Comparison of ENCODE assay signal across 8 cellular contexts in genomic region chr16:53434436-53435065, GRCh38.
DNase-seq lines count a peak whose midpoint lies in the region; ATAC-seq lines count a peak whose summit lies in the region.

RBL2 (plus strand) TSS chr16:53434471; CDS start chr16:53434557, 86 bp downstream.

- peaks cover 19% of the 10 kb centered on the region for H3K4me1 ChIP-seq in BLaER1
- peaks cover 13% of the 10 kb centered on the region for H3K4me1 ChIP-seq in muscle layer of colon (ENCODE audit: insufficient read depth, low read length)

- H3K36me3 ChIP-seq in BLaER1 (peaks cover 12% of the 10 kb centered on the region), muscle layer of colon (ENCODE audit: insufficient read depth, low read length) (no peaks in the 10 kb centered on the region)

- peak within 1 kb of the TSS; percentile 82 for H3K4me2 ChIP-seq in BLaER1

- H3K9ac ChIP-seq in BLaER1 (peak within 1 kb of the TSS; percentile 96), muscle layer of colon (ENCODE audit: low read length) (peak within 1 kb of the TSS; percentile 84)

- peak; percentile 69 for ATAC-seq in GM19025 (IDR thresholded peaks at IDR 0.05; ENCODE audit: low read depth, unreplicated experiment)
- ATAC-seq in HG03175 (IDR thresholded peaks at IDR 0.05; ENCODE audit: unreplicated experiment), result peak; percentile 78

- peak within 1 kb of the TSS; percentile 96 for H3K27ac ChIP-seq in BLaER1
- peak within 1 kb of the TSS; percentile 83 for H3K27ac ChIP-seq in epithelial cell of prostate
- H3K27ac ChIP-seq in muscle layer of colon (ENCODE audit: low read depth, low read length), result peak within 1 kb of the TSS; percentile 97

- DNase-seq in NOMO-1 treated with dmso at 0.1 percent for 144 hours (lab: John Stamatoyannopoulos, UW; ENCODE audit: unreplicated experiment), result peak; percentile 70
- DNase-seq in activated T-cell treated with anti-CD3 and anti-CD28 coated beads for 4 hours, result peak; percentile 71
- no peak for DNase-seq in epithelial cell of prostate (ENCODE audit: low read depth, low spot score)
- peak; percentile 27 to 80 for DNase-seq in stimulated activated CD8-positive, alpha-beta memory T cell treated with anti-CD3 and anti-CD28 coated beads, Interleukin-7, amount 100 ng/mL, for 4 hours (ENCODE audit: low read depth in 2 of 2)

- H3K27me3 ChIP-seq in BLaER1, result no peaks in the 10 kb centered on the region
- no peaks in the 10 kb centered on the region for H3K27me3 ChIP-seq in muscle layer of colon (ENCODE audit: control insufficient read depth in 1 of 2, insufficient read depth in 2 of 2, low read length in 2 of 2)

- peaks cover 42% of the 10 kb centered on the region for H4K20me1 ChIP-seq in BLaER1

- no peaks in the 10 kb centered on the region for H3K9me3 ChIP-seq in BLaER1
- no peaks in the 10 kb centered on the region for H3K9me3 ChIP-seq in muscle layer of colon (ENCODE audit: low read length)

- H3K4me3 ChIP-seq in BLaER1, result peak within 1 kb of the TSS; percentile 94
- H3K4me3 ChIP-seq in muscle layer of colon (ENCODE audit: low read depth in 1 of 2, low read length in 2 of 2), result peak within 1 kb of the TSS; percentile 86 to 94
